Comparison of ENCODE assay signal across 22 cellular contexts in the genomic region with DNA sequence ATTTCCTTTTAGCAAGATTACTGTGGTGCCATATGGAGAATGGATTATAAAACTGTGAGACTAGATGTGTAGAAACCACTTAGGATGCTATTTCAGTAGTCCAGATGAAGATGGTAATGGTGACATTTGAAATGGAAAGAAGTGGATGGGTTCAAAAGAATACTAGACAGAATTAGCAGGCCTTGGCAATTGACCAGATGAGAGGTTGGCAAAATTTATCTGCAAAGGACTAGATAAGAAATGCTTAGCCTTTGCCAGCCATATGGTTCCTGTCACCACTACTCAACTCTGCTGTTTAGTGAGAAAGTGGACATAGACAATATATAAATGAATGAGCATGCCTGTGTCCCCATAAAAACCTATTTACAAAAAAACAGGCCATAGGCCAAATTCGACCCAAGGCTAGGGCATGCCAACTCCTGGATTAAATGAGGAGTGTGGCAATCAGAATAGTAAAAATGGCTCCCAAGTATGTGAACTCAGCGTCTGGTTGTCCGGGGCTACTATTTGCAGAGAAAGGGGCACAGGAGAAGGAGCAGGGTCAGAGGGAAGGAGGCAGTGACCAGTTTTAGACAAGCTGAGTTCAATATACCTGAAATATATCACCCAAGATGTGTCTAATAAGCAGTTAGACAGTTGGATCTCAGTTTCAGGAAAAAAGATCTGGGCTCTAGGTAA.
DNase-seq lines count a peak whose midpoint lies in the region; ATAC-seq and TF ChIP-seq lines count a peak whose summit lies in the region.
"Had no signal": no experiment of that assay in that cellular context is flagged by ENCODE, and none has a peak within 500 bp of the region (broad histone marks: within the 10 kb centered on the region; RNA-seq: fewer than 3 reads in every experiment).

No MANE protein-coding gene starts in this region.

- H3K27me3 ChIP-seq in SK-N-SH (ENCODE audit: insufficient read depth) (no peaks in the 10 kb centered on the region), heart right ventricle (no peaks in the 10 kb centered on the region), transverse colon (no peaks in the 10 kb centered on the region), mesenchymal stem cell (ENCODE audit: control insufficient read depth in 1 of 2, insufficient read depth in 1 of 2, low read length in 2 of 2) (no peaks in the 10 kb centered on the region)
- H3K27me3 ChIP-seq: BLaER1 treated with 17β-estradiol and CSF1 and Interleukin-3, amounts not matched to agents 10 nM and 100 nM had no signal

- no peak for TF ChIP-seq POLR2A in transverse colon (IDR thresholded peaks at IDR 0.05)

- H2AFZ ChIP-seq in SK-N-SH (ENCODE audit: low read depth) = no peak overlapping the region
- no peak overlapping the region for H2AFZ ChIP-seq in mesenchymal stem cell (ENCODE audit: low read depth, low read length)
- H2AFZ ChIP-seq: GM23248 had no signal

- no peak overlapping the region for H3K4ac ChIP-seq in mesenchymal stem cell (ENCODE audit: low read depth in 1 of 2, low read length in 2 of 2)

- no peak overlapping the region for H3K27ac Mint-ChIP-seq in activated CD4-positive, alpha-beta T cell treated with anti-CD3 and anti-CD28 coated beads for 36 hours
- H3K27ac Mint-ChIP-seq: CD4-positive, alpha-beta memory T cell had no signal

- no peak overlapping the region for H3K4me2 ChIP-seq in SK-N-SH
- H3K4me2 ChIP-seq in mesenchymal stem cell (ENCODE audit: low read length, poor library complexity, severe bottlenecking) = no peak overlapping the region
- H3K4me2 ChIP-seq: BLaER1 treated with 17β-estradiol and CSF1 and Interleukin-3, amounts not matched to agents 10 nM and 100 nM had no signal

- no peak overlapping the region for H3K23ac ChIP-seq in mesenchymal stem cell (ENCODE audit: low read length in 2 of 2)

- CTCF ChIA-PET in SK-N-SH (lab: Yijun Ruan, JAX) = no interaction called here
- CTCF ChIA-PET in activated CD4-positive, alpha-beta T cell treated with anti-CD3 and anti-CD28 coated beads for 36 hours (lab: Charles Lee) = interaction anchor here (0.8 kb wide), 1 partner anchor 384 kb away, joined by 3 read pairs; no protein-coding TSS in a partner anchor

- H3K4me3 ChIP-seq in SK-N-SH (ENCODE audit: low read depth in 2 of 2, low read length in 1 of 2) (no peak overlapping the region), heart right ventricle (no peak overlapping the region), transverse colon (no peak overlapping the region), mesenchymal stem cell (ENCODE audit: insufficient read depth in 1 of 2, low read depth in 1 of 2, low read length in 2 of 2) (no peak overlapping the region)
- H3K4me3 ChIP-seq: BLaER1 treated with 17β-estradiol and CSF1 and Interleukin-3, amounts not matched to agents 10 nM and 100 nM; GM23248; HAP-1 had no signal

- DNase-seq in NCI-H524 (lab: John Stamatoyannopoulos, UW) (peak; percentile 63 to 87), SK-N-SH (no peak), heart right ventricle (peak in 1 of 2 donors; percentile 57), transverse colon (no peak), AG20443 (ENCODE audit: low spot score) (no peak), mesenchymal stem cell (no peak)
- DNase-seq in activated CD4-positive, alpha-beta T cell treated with anti-CD3 and anti-CD28 coated beads for 36 hours = no peak
- DNase-seq: Caco-2; CD4-positive, alpha-beta memory T cell; DND-41; GM23248; KBM-7; NCI-H1092 treated with DMSO at 0.1 percent for 48 hours; NCI-H1436 treated with DMSO at 0.1 percent for 48 hours; NCI-H1930; NCI-H226; NCI-H510A treated with DMSO at 0.1 percent for 48 hours; OCI-M1 had no signal

- H3K9me3 Mint-ChIP-seq in activated CD4-positive, alpha-beta T cell treated with anti-CD3 and anti-CD28 coated beads for 36 hours (ENCODE audit: low read depth) = no peaks in the 10 kb centered on the region
- H3K9me3 Mint-ChIP-seq: CD4-positive, alpha-beta memory T cell had no signal

- TF ChIP-seq EP300 in SK-N-SH (IDR thresholded peaks at IDR 0.05; ENCODE audit: borderline replicate concordance in 1 of 2, low read depth in 1 of 2, low read length in 1 of 2) (no peak), transverse colon (IDR thresholded peaks at IDR 0.05; ENCODE audit: low read depth) (no peak)

- H3K27ac ChIP-seq in SK-N-SH (ENCODE audit: low read depth in 2 of 2, low read length in 1 of 2) (no peak overlapping the region), heart right ventricle (peak overlapping the region in 7 of 10 donors; percentile 24 to 81 (median 73)), transverse colon (peak overlapping the region in 3 of 4 donors; percentile 32 to 70 (median 53)), mesenchymal stem cell (ENCODE audit: low read length, poor library complexity, severe bottlenecking) (no peak overlapping the region)
- H3K27ac ChIP-seq: BLaER1 treated with 17β-estradiol and CSF1 and Interleukin-3, amounts not matched to agents 10 nM and 100 nM; GM23248; HL-60 had no signal

- no peak overlapping the region for H2BK12ac ChIP-seq in mesenchymal stem cell (ENCODE audit: low read length in 2 of 2)

- no peaks in the 10 kb centered on the region for H3F3A ChIP-seq in SK-N-SH (replicated peaks; ENCODE audit: insufficient read depth)

- no peak for TF ChIP-seq RAD21 in SK-N-SH (IDR thresholded peaks at IDR 0.05; ENCODE audit: low read length)

- H3K14ac ChIP-seq in mesenchymal stem cell (ENCODE audit: low read length in 2 of 2) = no peak overlapping the region

- WGBS in SK-N-SH (ENCODE audit: low lambda C conversion rate) = 89% methylated on average over 3 of the region's 3 CpGs
- WGBS in heart right ventricle, 2 donors = 46 to 69% methylated on average over 3 of the region's 3 CpGs
- 75 to 90% methylated on average over 2 to 3 of the region's 3 CpGs for WGBS in transverse colon (ENCODE audit: low coverage in 1 of 2), 2 donors
- 98% methylated on average over 3 of the region's 3 CpGs for WGBS in mesenchymal stem cell

- no peaks in the 10 kb centered on the region for H4K20me1 ChIP-seq in SK-N-SH (ENCODE audit: insufficient read depth)
- H4K20me1 ChIP-seq: BLaER1 treated with 17β-estradiol and CSF1 and Interleukin-3, amounts not matched to agents 10 nM and 100 nM had no signal

- POLR2A ChIA-PET in SK-N-SH (lab: Yijun Ruan, JAX) = no interaction called here
- POLR2A ChIA-PET in activated CD4-positive, alpha-beta T cell treated with anti-CD3 and anti-CD28 coated beads for 36 hours (lab: Charles Lee) = no interaction called here

- no peak overlapping the region for H3K18ac ChIP-seq in mesenchymal stem cell (ENCODE audit: low read depth in 1 of 2, low read length in 2 of 2)

- in situ Hi-C loops in transverse colon (cut with MboI; ENCODE audit: low pct_ligation_motif_present in 1 of 4, low pct_unique_long_range_greater_than_20kb in 1 of 4, low sequenced_read_pairs in 3 of 4) = no loop called here

- no peak overlapping the region for H3K4me3 Mint-ChIP-seq in activated CD4-positive, alpha-beta T cell treated with anti-CD3 and anti-CD28 coated beads for 36 hours
- H3K4me3 Mint-ChIP-seq: CD4-positive, alpha-beta memory T cell had no signal

- peaks cover 7% of the 10 kb centered on the region for H3K27me3 Mint-ChIP-seq in activated CD4-positive, alpha-beta T cell treated with anti-CD3 and anti-CD28 coated beads for 36 hours

- ATAC-seq in heart right ventricle = peak in 6 of 8 donors; percentile 46 to 79 (median 70)
- no peak for ATAC-seq in activated CD4-positive, alpha-beta T cell treated with anti-CD3 and anti-CD28 coated beads for 36 hours
- ATAC-seq: HepG2 had no signal

- H3K4me1 ChIP-seq in SK-N-SH (ENCODE audit: control insufficient read depth in 1 of 2, insufficient read depth in 2 of 2, low read depth in 1 of 2, low read length in 1 of 2) (peaks cover 5 to 6% of the 10 kb centered on the region in 2 experiments), heart right ventricle (peaks cover 3 to 52% (median 33%) of the 10 kb centered on the region in 9 donors), transverse colon (peaks cover 0 to 9% (median under 1%) of the 10 kb centered on the region in 4 donors), mesenchymal stem cell (ENCODE audit: control insufficient read depth, insufficient read depth, low read depth, low read length) (peaks cover 1% of the 10 kb centered on the region)
- H3K4me1 ChIP-seq: BLaER1 treated with 17β-estradiol and CSF1 and Interleukin-3, amounts not matched to agents 10 nM and 100 nM had no signal

- no peak overlapping the region for H4K91ac ChIP-seq in mesenchymal stem cell (ENCODE audit: low read length)

- TF ChIP-seq CTCF in SK-N-SH (IDR thresholded peaks at IDR 0.05) (no peak), heart right ventricle (IDR thresholded peaks at IDR 0.05) (no peak), transverse colon (IDR thresholded peaks at IDR 0.05) (no peak)

- no peaks in the 10 kb centered on the region for H3K36me3 Mint-ChIP-seq in activated CD4-positive, alpha-beta T cell treated with anti-CD3 and anti-CD28 coated beads for 36 hours (ENCODE audit: low read depth)
- H3K36me3 Mint-ChIP-seq: CD4-positive, alpha-beta memory T cell had no signal

- H2AK5ac ChIP-seq in mesenchymal stem cell (ENCODE audit: low read length, severe bottlenecking) = no peak overlapping the region

- no peaks in the 10 kb centered on the region for H3K79me2 ChIP-seq in SK-N-SH (ENCODE audit: insufficient read depth)

- H3K9me2 ChIP-seq in SK-N-SH = no peaks in the 10 kb centered on the region

- no peak overlapping the region for H4K8ac ChIP-seq in mesenchymal stem cell (ENCODE audit: low read length)

- H2BK15ac ChIP-seq in mesenchymal stem cell (ENCODE audit: low read depth, poor library complexity, severe bottlenecking) = no peak overlapping the region

- H3K79me1 ChIP-seq in mesenchymal stem cell (replicated peaks; ENCODE audit: low read length, poor library complexity, severe bottlenecking) = no peaks in the 10 kb centered on the region

- H3K4me1 Mint-ChIP-seq in activated CD4-positive, alpha-beta T cell treated with anti-CD3 and anti-CD28 coated beads for 36 hours = no peaks in the 10 kb centered on the region
- H3K4me1 Mint-ChIP-seq: CD4-positive, alpha-beta memory T cell had no signal

- H3K36me3 ChIP-seq in SK-N-SH (replicated peaks in 1 of 2; ENCODE audit: control insufficient read depth in 1 of 2, insufficient read depth in 2 of 2, low read length in 1 of 2) (no peaks in the 10 kb centered on the region), heart right ventricle (no peaks in the 10 kb centered on the region), transverse colon (no peaks in the 10 kb centered on the region), mesenchymal stem cell (ENCODE audit: control insufficient read depth in 1 of 2, insufficient read depth in 2 of 2, low read depth in 1 of 2, low read length in 2 of 2) (no peaks in the 10 kb centered on the region)
- H3K36me3 ChIP-seq: BLaER1 treated with 17β-estradiol and CSF1 and Interleukin-3, amounts not matched to agents 10 nM and 100 nM; HAP-1 had no signal

- no peak overlapping the region for H3K9ac ChIP-seq in SK-N-SH
- no peak overlapping the region for H3K9ac ChIP-seq in mesenchymal stem cell (ENCODE audit: low read length)
- H3K9ac ChIP-seq: BLaER1 treated with 17β-estradiol and CSF1 and Interleukin-3, amounts not matched to agents 10 nM and 100 nM; GM23248 had no signal

- no peaks in the 10 kb centered on the region for H3K9me3 ChIP-seq in SK-N-SH
- H3K9me3 ChIP-seq in heart right ventricle = no peaks in the 10 kb centered on the region
- no peaks in the 10 kb centered on the region for H3K9me3 ChIP-seq in transverse colon
- H3K9me3 ChIP-seq in mesenchymal stem cell (ENCODE audit: control insufficient read depth, low read length) = no peaks in the 10 kb centered on the region
- H3K9me3 ChIP-seq: BLaER1 treated with 17β-estradiol and CSF1 and Interleukin-3, amounts not matched to agents 10 nM and 100 nM; Caco-2; HAP-1 had no signal

- H2BK120ac ChIP-seq in mesenchymal stem cell (ENCODE audit: low read depth, low read length) = no peak overlapping the region

- no peak overlapping the region for H2BK5ac ChIP-seq in mesenchymal stem cell (ENCODE audit: low read depth, low read length, poor library complexity, severe bottlenecking)

- intact Hi-C loops in heart right ventricle (cut with DNase I) = loop anchor here in 4 of 10 donors (5.0 to 10.0 kb wide), 3 partner anchors 79 to 99 kb away; partner anchors contain the start of gene ENOX1 (in 3 of the 4)
- intact Hi-C loops in transverse colon (cut with DNase I; ENCODE audit: low total_unique reads) = no loop called here
- intact Hi-C loops in activated CD4-positive, alpha-beta T cell treated with anti-CD3 and anti-CD28 coated beads for 36 hours (cut with DNase I, micrococcal nuclease) = no loop called here

Comparison
In these comparisons a context has a peak if more than half of its experiments do, and no peak if none do; other contexts are left out.
1. DNase-seq: peak in NCI-H524 (2 of 2); none in SK-N-SH (single experiment), transverse colon (single experiment), activated CD4-positive, alpha-beta T cell treated with anti-CD3 and anti-CD28 coated beads for 36 hours (single experiment), AG20443 (single experiment) and mesenchymal stem cell (single experiment).
2. H3K27ac ChIP-seq: peak in heart right ventricle (7 of 10) and transverse colon (3 of 4); none in SK-N-SH (0 of 2) and mesenchymal stem cell (single experiment).